1 cellular context compared by ENCODE assay signal in the genomic region with DNA sequence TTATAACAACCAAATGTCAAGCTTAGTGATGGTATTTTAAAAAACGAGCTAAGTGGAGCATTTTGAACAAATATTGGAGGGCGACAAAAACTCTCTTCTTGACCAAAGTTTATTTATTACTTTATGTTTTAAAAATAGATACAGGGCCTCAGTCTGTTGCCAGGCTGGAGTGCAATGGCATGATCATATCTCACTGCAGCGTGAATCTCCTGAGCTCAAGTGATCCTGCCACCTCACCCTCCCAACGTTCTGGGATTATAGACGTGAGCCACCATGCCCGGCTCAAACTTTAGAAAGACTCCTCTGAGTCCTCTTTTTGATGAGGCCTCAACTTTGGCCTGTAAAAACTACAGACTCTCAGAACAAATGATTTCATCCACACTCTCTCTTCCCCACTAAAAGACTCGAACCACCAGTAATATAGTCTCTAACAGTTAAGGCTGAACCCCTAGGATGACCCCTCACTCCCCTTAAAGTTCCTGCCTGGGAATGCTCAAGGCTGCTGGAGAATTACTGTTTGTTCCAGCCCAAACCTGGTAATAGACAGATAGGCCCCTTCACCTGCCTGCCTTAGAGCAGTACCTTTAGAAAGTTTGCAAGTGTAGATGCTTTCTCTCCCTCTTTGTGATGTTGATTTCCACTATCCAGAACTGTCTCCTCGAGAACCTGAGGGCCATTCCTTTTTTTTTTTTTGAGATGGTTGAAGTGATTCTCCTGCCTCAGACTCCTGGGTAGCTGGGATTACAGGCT.
TF ChIP-seq lines count a peak whose summit lies in the region.

No MANE protein-coding gene starts in this region.

TF ChIP-seq in WTC11, 78 proteins besides CTCF, POLR2A, EP300 and RAD21:
- TF ChIP-seq RELA (CRISPR knock-in tag; IDR thresholded peaks at IDR 0.05; ENCODE audit: borderline replicate concordance), result no peak
- TF ChIP-seq RORB (CRISPR knock-in tag; IDR thresholded peaks at IDR 0.05), result no peak
- no peak for TF ChIP-seq ETV6 (CRISPR knock-in tag; IDR thresholded peaks at IDR 0.05)
- no peak for TF ChIP-seq E2F1 (CRISPR knock-in tag; IDR thresholded peaks at IDR 0.05)
- no peak for TF ChIP-seq AR (CRISPR knock-in tag; IDR thresholded peaks at IDR 0.05)
- no peak for TF ChIP-seq FOXP1 (CRISPR knock-in tag; IDR thresholded peaks at IDR 0.05; ENCODE audit: borderline replicate concordance)
- TF ChIP-seq E2F5 (CRISPR knock-in tag; IDR thresholded peaks at IDR 0.05), result no peak
